In the genomic region with DNA sequence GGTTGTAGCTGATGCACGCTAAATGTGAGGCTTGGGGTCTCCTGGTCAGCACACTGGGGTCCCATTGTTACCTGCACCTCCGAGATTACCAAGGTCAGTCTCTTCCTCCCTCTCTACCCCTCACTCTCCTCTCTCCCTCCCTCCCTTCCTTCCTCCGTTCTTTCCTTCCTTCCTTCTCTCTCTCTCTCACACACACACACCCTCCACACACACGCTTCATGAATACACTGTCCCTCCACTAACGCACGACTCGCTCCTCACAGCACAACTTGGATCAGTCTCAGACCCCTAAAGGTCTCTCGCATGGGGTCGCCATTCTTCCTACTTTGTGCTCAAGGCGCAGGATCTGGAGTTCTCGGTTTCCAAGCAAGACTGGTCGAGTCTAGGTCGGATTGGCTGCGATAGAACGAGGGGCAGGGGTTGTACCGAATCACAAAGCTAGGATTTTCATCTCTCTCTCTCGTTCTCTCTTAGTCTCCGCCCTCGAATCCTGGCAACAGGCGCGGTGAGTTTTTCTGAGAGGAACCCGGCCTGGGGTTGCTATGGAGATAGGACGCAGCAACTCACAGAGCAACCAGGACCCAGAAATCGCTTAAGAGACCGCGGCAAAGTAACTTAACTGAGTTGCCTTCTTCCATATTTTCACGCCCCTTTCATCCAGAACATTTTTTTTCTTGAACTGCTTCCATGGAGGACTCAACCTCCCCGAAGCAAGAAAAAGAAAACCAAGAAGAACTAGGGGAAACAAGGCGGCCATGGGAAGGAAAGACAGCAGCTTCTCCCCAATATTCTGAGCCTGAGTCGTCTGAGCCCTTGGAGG, we compare ENCODE assay signal across 8 cellular contexts. TPM values are rescaled to one million over a fixed set of nuclear protein-coding genes. Genes with fewer than 3 reads are reported as not detected.
DNase-seq lines count a peak whose midpoint lies in the region; ATAC-seq and TF ChIP-seq lines count a peak whose summit lies in the region.

A gene (plus strand): TSS at position 543 of the 820 bp plus-strand sequence. CDS start 145 bp downstream, at position 688.

- TF ChIP-seq CTCF in body of pancreas (IDR thresholded peaks at IDR 0.05): peak in 4 of 7 experiments; percentile 16 to 30 (median 26)
- peak; percentile 29 for TF ChIP-seq CTCF in retinal pigment epithelial cell (conservative IDR thresholded peaks at IDR 0.05; ENCODE audit: low read depth, low read length)

- peak within 1 kb of the TSS in 3 of 4 donors; percentile 23 to 67 (median 64) for H3K27ac ChIP-seq in body of pancreas

- H3K9me3 ChIP-seq in body of pancreas: no peaks in the 10 kb centered on the region

- peaks cover 16% of the 10 kb centered on the region for H3K4me1 ChIP-seq in body of pancreas

- WGBS in body of pancreas, 2 donors: 0% methylated on average over 30 of the region's 30 CpGs

- TF ChIP-seq POLR2A in body of pancreas (IDR thresholded peaks at IDR 0.05): peak in 2 of 3 donors; percentile 39 to 67

- H3K4me3 ChIP-seq in body of pancreas: peak within 1 kb of the TSS; percentile 23 to 63
- H3K4me3 ChIP-seq in retinal pigment epithelial cell (ENCODE audit: low read length): peak within 1 kb of the TSS; percentile 94

- no peaks in the 10 kb centered on the region for H3K27me3 ChIP-seq in body of pancreas

- ATAC-seq in GM18499 (IDR thresholded peaks at IDR 0.05; ENCODE audit: insufficient read depth, unreplicated experiment) (peak; percentile 99), HG02970 (IDR thresholded peaks at IDR 0.05; ENCODE audit: low FRiP score, unreplicated experiment) (peak; percentile 95), body of pancreas (peak; percentile 99)

- peak; percentile 73 to 75 for DNase-seq in NCI-H187 (lab: John Stamatoyannopoulos, UW)
- DNase-seq in T1000 (lab: John Stamatoyannopoulos, UW): peak; percentile 83
- peak; percentile 93 to 96 (median 95) for DNase-seq in body of pancreas
- peak; percentile 97 for DNase-seq in iPS DF 19.7 (ENCODE audit: low read depth, low spot score)
- DNase-seq in retinal pigment epithelial cell (ENCODE audit: low read depth): peak; percentile 89
- DNase-seq in cortex of kidney (lab: John Stamatoyannopoulos, UW): no peak

- no peaks in the 10 kb centered on the region for H3K36me3 ChIP-seq in body of pancreas (replicated peaks in 1 of 2; ENCODE audit: insufficient read depth in 1 of 2, low read depth in 2 of 2)

- intact Hi-C loops in body of pancreas (cut with DNase I): no loop called here

RNA-seq across cellular contexts. Expression of the gene that starts here (rescaled TPM):
- total RNA-seq in body of pancreas: 1 to 10 TPM in 1 of 2 donors, not detected in 1; 2.6 TPM
